Comparison of ENCODE assay signal across 10 cellular contexts in the genomic region with DNA sequence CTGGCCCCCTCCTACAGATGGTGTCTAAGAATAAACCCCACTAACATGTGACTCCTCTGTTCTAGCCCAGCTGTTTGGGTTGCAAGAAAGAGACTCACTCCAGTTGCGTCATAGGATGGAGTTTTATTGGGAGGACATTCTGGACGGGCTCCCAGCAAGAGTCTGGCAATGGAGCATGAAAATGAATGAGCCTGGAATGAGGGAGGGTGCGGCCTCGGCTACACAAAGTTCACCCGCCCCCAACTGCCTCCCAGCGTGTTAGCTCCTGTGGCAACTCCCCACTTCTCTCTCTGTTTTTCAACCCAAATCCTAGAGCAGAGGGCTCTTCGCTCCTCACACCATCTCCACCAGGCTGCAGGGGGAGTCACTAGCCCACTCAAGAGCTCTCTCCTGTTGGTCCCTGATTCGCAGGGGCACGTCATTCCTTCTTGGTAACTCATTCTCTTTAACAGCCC. TPM values are rescaled to one million over a fixed set of nuclear protein-coding genes. Genes with fewer than 3 reads are reported as not detected.
DNase-seq lines count a peak whose midpoint lies in the region; ATAC-seq and TF ChIP-seq lines count a peak whose summit lies in the region.
"Had no signal": no experiment of that assay in that cellular context is flagged by ENCODE, and none has a peak within 500 bp of the region (broad histone marks: within the 10 kb centered on the region; RNA-seq: fewer than 3 reads in every experiment).

No MANE protein-coding gene starts in this region.

- H3K36me3 Mint-ChIP-seq in WTC11: no peaks in the 10 kb centered on the region

- no peak for TF ChIP-seq CTCF in WTC11 (IDR thresholded peaks at IDR 0.05)
- TF ChIP-seq CTCF in cardiac muscle cell (IDR thresholded peaks at IDR 0.05; ENCODE audit: low read depth, low read length): peak; percentile 8
- TF ChIP-seq CTCF in psoas muscle (IDR thresholded peaks at IDR 0.05): no peak

- intact Hi-C loops in psoas muscle (cut with DNase I): no loop called here

- H3K36me3 ChIP-seq in cardiac muscle cell: no peaks in the 10 kb centered on the region
- H3K36me3 ChIP-seq in psoas muscle (ENCODE audit: insufficient read depth in 1 of 2, low read depth in 1 of 2): no peaks in the 10 kb centered on the region
- no peaks in the 10 kb centered on the region for H3K36me3 ChIP-seq in Karpas-422 (ENCODE audit: insufficient read depth, low read length)

- DNase-seq in Daoy (ENCODE audit: low read depth): peak; percentile 70
- no peak for DNase-seq in WTC11 (ENCODE audit: low spot score)
- DNase-seq in cardiac muscle cell (ENCODE audit: low read depth in 1 of 2, low spot score in 1 of 2): peak in 1 of 2 donors; percentile 95
- DNase-seq in psoas muscle: peak; percentile 88 to 91
- DNase-seq in activated CD4-positive, alpha-beta T cell treated with anti-CD3 and anti-CD28 coated beads, Interleukin-2, amount 50 U/mL, for 1 hour: no peak
- no peak for DNase-seq in Karpas-422
- DNase-seq: activated CD4-positive, alpha-beta T cell treated with anti-CD3 and anti-CD28 coated beads, Interleukin-2, amount 50 U/mL, for 4 hours had no signal

- POLR2A ChIA-PET in WTC11 (lab: Charles Lee): no interaction called here

- no peaks in the 10 kb centered on the region for H3K4me1 ChIP-seq in cardiac muscle cell (ENCODE audit: low read depth)
- peaks cover 12% of the 10 kb centered on the region for H3K4me1 ChIP-seq in psoas muscle
- H3K4me1 ChIP-seq in Karpas-422 (ENCODE audit: low read length): no peaks in the 10 kb centered on the region

- H3K9me2 ChIP-seq in Karpas-422 (replicated peaks; ENCODE audit: insufficient read depth, low read length): no peaks in the 10 kb centered on the region

- H3K4me1 Mint-ChIP-seq in WTC11: peaks cover 30% of the 10 kb centered on the region

- H3K9me3 ChIP-seq in cardiac muscle cell (ENCODE audit: low read depth) (no peaks in the 10 kb centered on the region), psoas muscle (no peaks in the 10 kb centered on the region), Karpas-422 (ENCODE audit: low read length) (no peaks in the 10 kb centered on the region)

- no peak overlapping the region for H3K27ac Mint-ChIP-seq in WTC11

- no peak overlapping the region for H3K9ac ChIP-seq in Karpas-422 (ENCODE audit: low read length)

- H3K4me2 ChIP-seq in Karpas-422 (ENCODE audit: low read depth, low read length, poor library complexity, severe bottlenecking): no peak overlapping the region

- ATAC-seq in WTC11 (peak; percentile 17), psoas muscle (peak; percentile 85 to 94 (median 90)), HG03565 (IDR thresholded peaks at IDR 0.05; ENCODE audit: unreplicated experiment) (no peak), HG03571 (IDR thresholded peaks at IDR 0.05; ENCODE audit: unreplicated experiment) (no peak)

- H3K27me3 ChIP-seq in cardiac muscle cell (peaks cover 19% of the 10 kb centered on the region), psoas muscle (ENCODE audit: insufficient read depth in 3 of 3, low read length in 2 of 3) (peaks cover 0 to 8% (median 0%) of the 10 kb centered on the region in 3 donors), Karpas-422 (ENCODE audit: low read length) (no peaks in the 10 kb centered on the region)

- no peak overlapping the region for H3K4me3 ChIP-seq in cardiac muscle cell
- no peak overlapping the region for H3K4me3 ChIP-seq in psoas muscle
- H3K4me3 ChIP-seq in Karpas-422 (ENCODE audit: low read length): no peak overlapping the region

- H3K27ac ChIP-seq in cardiac muscle cell (no peak overlapping the region), psoas muscle (peak overlapping the region; percentile 42), Karpas-422 (ENCODE audit: low read length) (no peak overlapping the region)

- 13 to 18% (median 14%) methylated on average over 9 of the region's 9 CpGs for WGBS in psoas muscle, 3 donors

- H3K79me2 ChIP-seq in Karpas-422 (ENCODE audit: low read length): no peaks in the 10 kb centered on the region

- no peaks in the 10 kb centered on the region for H4K20me1 ChIP-seq in Karpas-422 (ENCODE audit: insufficient read depth, low read depth, low read length)

- peaks cover 4% of the 10 kb centered on the region; the same call in 1 of the 2 replicates for H3K9me3 Mint-ChIP-seq in WTC11

- H3K4me3 Mint-ChIP-seq in WTC11: no peak overlapping the region

- peaks cover 15% of the 10 kb centered on the region for H3K27me3 Mint-ChIP-seq in WTC11 (ENCODE audit: low read depth)

- H2AFZ ChIP-seq in Karpas-422 (ENCODE audit: low read length): no peak overlapping the region

- CTCF ChIA-PET in WTC11 (lab: Charles Lee): interaction anchor here (1.0 to 2.8 kb wide), 16 partner anchors 9 to 99 kb away, joined by 3 to 30 read pairs (median 6); a partner anchor contains a TSS

TF ChIP-seq in WTC11, 78 proteins besides CTCF, POLR2A, EP300 and RAD21 (continues in another document):
- no peak for TF ChIP-seq ZNF232 (CRISPR knock-in tag; IDR thresholded peaks at IDR 0.05)
- TF ChIP-seq, protein P1, sequence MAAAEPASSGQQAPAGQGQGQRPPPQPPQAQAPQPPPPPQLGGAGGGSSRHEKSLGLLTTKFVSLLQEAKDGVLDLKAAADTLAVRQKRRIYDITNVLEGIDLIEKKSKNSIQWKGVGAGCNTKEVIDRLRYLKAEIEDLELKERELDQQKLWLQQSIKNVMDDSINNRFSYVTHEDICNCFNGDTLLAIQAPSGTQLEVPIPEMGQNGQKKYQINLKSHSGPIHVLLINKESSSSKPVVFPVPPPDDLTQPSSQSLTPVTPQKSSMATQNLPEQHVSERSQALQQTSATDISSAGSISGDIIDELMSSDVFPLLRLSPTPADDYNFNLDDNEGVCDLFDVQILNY (CRISPR knock-in tag; IDR thresholded peaks at IDR 0.05): no peak
- TF ChIP-seq, protein P2, sequence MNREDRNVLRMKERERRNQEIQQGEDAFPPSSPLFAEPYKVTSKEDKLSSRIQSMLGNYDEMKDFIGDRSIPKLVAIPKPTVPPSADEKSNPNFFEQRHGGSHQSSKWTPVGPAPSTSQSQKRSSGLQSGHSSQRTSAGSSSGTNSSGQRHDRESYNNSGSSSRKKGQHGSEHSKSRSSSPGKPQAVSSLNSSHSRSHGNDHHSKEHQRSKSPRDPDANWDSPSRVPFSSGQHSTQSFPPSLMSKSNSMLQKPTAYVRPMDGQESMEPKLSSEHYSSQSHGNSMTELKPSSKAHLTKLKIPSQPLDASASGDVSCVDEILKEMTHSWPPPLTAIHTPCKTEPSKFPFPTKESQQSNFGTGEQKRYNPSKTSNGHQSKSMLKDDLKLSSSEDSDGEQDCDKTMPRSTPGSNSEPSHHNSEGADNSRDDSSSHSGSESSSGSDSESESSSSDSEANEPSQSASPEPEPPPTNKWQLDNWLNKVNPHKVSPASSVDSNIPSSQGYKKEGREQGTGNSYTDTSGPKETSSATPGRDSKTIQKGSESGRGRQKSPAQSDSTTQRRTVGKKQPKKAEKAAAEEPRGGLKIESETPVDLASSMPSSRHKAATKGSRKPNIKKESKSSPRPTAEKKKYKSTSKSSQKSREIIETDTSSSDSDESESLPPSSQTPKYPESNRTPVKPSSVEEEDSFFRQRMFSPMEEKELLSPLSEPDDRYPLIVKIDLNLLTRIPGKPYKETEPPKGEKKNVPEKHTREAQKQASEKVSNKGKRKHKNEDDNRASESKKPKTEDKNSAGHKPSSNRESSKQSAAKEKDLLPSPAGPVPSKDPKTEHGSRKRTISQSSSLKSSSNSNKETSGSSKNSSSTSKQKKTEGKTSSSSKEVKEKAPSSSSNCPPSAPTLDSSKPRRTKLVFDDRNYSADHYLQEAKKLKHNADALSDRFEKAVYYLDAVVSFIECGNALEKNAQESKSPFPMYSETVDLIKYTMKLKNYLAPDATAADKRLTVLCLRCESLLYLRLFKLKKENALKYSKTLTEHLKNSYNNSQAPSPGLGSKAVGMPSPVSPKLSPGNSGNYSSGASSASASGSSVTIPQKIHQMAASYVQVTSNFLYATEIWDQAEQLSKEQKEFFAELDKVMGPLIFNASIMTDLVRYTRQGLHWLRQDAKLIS (CRISPR knock-in tag; IDR thresholded peaks at IDR 0.05; ENCODE audit: borderline replicate concordance): no peak
- TF ChIP-seq ZNF121 (CRISPR knock-in tag; IDR thresholded peaks at IDR 0.05): no peak
- TF ChIP-seq ZNF138 (CRISPR knock-in tag; conservative IDR thresholded peaks at IDR 0.05): no peak

RNA-seq across cellular contexts. Expression of a gene that starts 5.1 kb away (rescaled TPM):
- total RNA-seq in Daoy (2014; rRNA removed; shearing (Covaris generic)): not detected in 2 replicates
- total RNA-seq in WTC11 (2021) (5.3 to 7.1 TPM (median 7.0 TPM) in 3 replicates), cardiac muscle cell (0.07 and 1.3 TPM in 2 replicates), psoas muscle (1 to 10 TPM; 2.4 to 8.9 (median 3.1) TPM)
- polyA plus RNA-seq in cardiac muscle cell (0.45 and 0.56 TPM in 2 replicates), psoas muscle (1 to 10 TPM; 4.3 to 6.6 (median 4.6) TPM)
- total RNA-seq in Karpas-422 (2014; rRNA removed; shearing (Covaris generic); ENCODE audit: low replicate concordance): not detected in 2 replicates

RNA-seq across cellular contexts. Expression of a gene that starts 23.7 kb away (rescaled TPM):
- not detected in 2 replicates for total RNA-seq in Daoy (2014; rRNA removed; shearing (Covaris generic))
- not detected in 3 replicates for total RNA-seq in WTC11 (2021)
- total RNA-seq in cardiac muscle cell: not detected in 2 replicates
- not detected in 2 replicates for polyA plus RNA-seq in cardiac muscle cell
- total RNA-seq in psoas muscle: not detected
- not detected for polyA plus RNA-seq in psoas muscle
- not detected in 2 replicates for total RNA-seq in Karpas-422 (2014; rRNA removed; shearing (Covaris generic); ENCODE audit: low replicate concordance)
- total RNA-seq: mesenteric fat pad had no signal

RNA-seq across cellular contexts. Expression of a gene that starts 25.5 kb away (rescaled TPM):
- not detected in 2 replicates for total RNA-seq in Daoy (2014; rRNA removed; shearing (Covaris generic))
- 0.04 to 0.11 TPM in 2 of 3 replicates, not detected in the other for total RNA-seq in WTC11 (2021)
- not detected in 2 replicates for total RNA-seq in cardiac muscle cell
- not detected in 2 replicates for polyA plus RNA-seq in cardiac muscle cell
- 1 to 10 TPM; 2.3 to 6.2 (median 3.5) TPM for total RNA-seq in psoas muscle
- polyA plus RNA-seq in psoas muscle: 1 to 10 TPM in 2 of 3 donors, under 1 TPM in 1; 0.98 to 2.6 (median 1.3) TPM
- total RNA-seq in Karpas-422 (2014; rRNA removed; shearing (Covaris generic); ENCODE audit: low replicate concordance): not detected in 2 replicates

RNA-seq across cellular contexts. Expression of a gene that starts 45.6 kb away (rescaled TPM):
- 0.17 TPM in 1 of 2 replicates, not detected in the other for total RNA-seq in Daoy (2014; rRNA removed; shearing (Covaris generic))
- 6.3 to 8.5 TPM (median 8.2 TPM) in 3 replicates for total RNA-seq in WTC11 (2021)
- 0.18 and 0.92 TPM in 2 replicates for total RNA-seq in cardiac muscle cell
- 1.2 TPM in 1 of 2 replicates, not detected in the other for polyA plus RNA-seq in cardiac muscle cell
- 1 to 10 TPM; 5.7 to 9.7 (median 8.2) TPM for total RNA-seq in psoas muscle
- 1 to 10 TPM; 4.0 to 7.6 (median 7.5) TPM for polyA plus RNA-seq in psoas muscle
- not detected in 2 replicates for total RNA-seq in Karpas-422 (2014; rRNA removed; shearing (Covaris generic); ENCODE audit: low replicate concordance)

Comparison
In these comparisons a context has a peak if more than half of its experiments do, and no peak if none do; other contexts are left out.
1. DNase-seq: peak in Daoy (single experiment) and psoas muscle (2 of 2); none in WTC11 (single experiment), activated CD4-positive, alpha-beta T cell treated with anti-CD3 and anti-CD28 coated beads, Interleukin-2, amount 50 U/mL, for 1 hour (single experiment) and Karpas-422 (single experiment).
2. ATAC-seq: peak in WTC11 (single experiment) and psoas muscle (4 of 4); none in HG03565 (single experiment) and HG03571 (single experiment).